ENCODE assay signal across 8 cellular contexts in genomic region chr18:61551586-61551985, GRCh38.
DNase-seq lines count a peak whose midpoint lies in the region; ATAC-seq and TF ChIP-seq lines count a peak whose summit lies in the region.

No MANE protein-coding gene starts in this region.

- no peaks in the 10 kb centered on the region for H3K36me3 ChIP-seq in mammary epithelial cell (ENCODE audit: insufficient read depth, low read length)
- H3K36me3 ChIP-seq in kidney epithelial cell (ENCODE audit: control insufficient read depth, insufficient read depth, low read length), result no peaks in the 10 kb centered on the region

- 24% methylated on average over 4 of the region's 5 CpGs for WGBS in mammary epithelial cell (ENCODE audit: low coverage, missing lambda C conversion rate)

- H3K27ac Mint-ChIP-seq in type B pancreatic cell, result no peak overlapping the region

- peaks cover 8% of the 10 kb centered on the region for H3K4me1 Mint-ChIP-seq in type B pancreatic cell (ENCODE audit: unreplicated experiment)

- in situ Hi-C loops in mammary epithelial cell (cut with MboI; ENCODE audit: low sequenced_read_pairs in 2 of 2), result loop anchor here in 1 of 2 donors (10.0 kb wide), 1 partner anchor 343 kb away; the partner anchor contains the start of gene RNF152

- H3K4me3 ChIP-seq in HL-60 (replicated peaks; ENCODE audit: insufficient read depth, low read length) (no peak overlapping the region), mammary epithelial cell (replicated peaks in 1 of 3; ENCODE audit: insufficient read depth in 1 of 3, low read depth in 2 of 3, low read length in 3 of 3) (no peak overlapping the region), kidney epithelial cell (ENCODE audit: low read depth, low read length) (no peak overlapping the region)

- peaks cover 4% of the 10 kb centered on the region for H3K4me1 ChIP-seq in mammary epithelial cell (ENCODE audit: insufficient read depth, low read length)

- H4K20me1 ChIP-seq in mammary epithelial cell (ENCODE audit: insufficient read depth, low read length), result no peaks in the 10 kb centered on the region

- no peaks in the 10 kb centered on the region for H3K79me2 ChIP-seq in mammary epithelial cell (ENCODE audit: insufficient read depth, low read length)

- dilution Hi-C loops in mammary epithelial cell (cut with HindIII; ENCODE audit: low sequenced_read_pairs), result no loop called here

- no peaks in the 10 kb centered on the region for H3K36me3 Mint-ChIP-seq in type B pancreatic cell

- peak; percentile 91 for ATAC-seq in GM19351 (IDR thresholded peaks at IDR 0.05; ENCODE audit: unreplicated experiment)

- H3K27me3 ChIP-seq in HL-60 (ENCODE audit: insufficient read depth, poor library complexity, severe bottlenecking) (no peaks in the 10 kb centered on the region), mammary epithelial cell (ENCODE audit: insufficient read depth, low read length) (no peaks in the 10 kb centered on the region), kidney epithelial cell (ENCODE audit: control insufficient read depth, insufficient read depth, low read length) (no peaks in the 10 kb centered on the region)

- H2AFZ ChIP-seq in mammary epithelial cell (ENCODE audit: low read depth, low read length), result peak overlapping the region; percentile 72

- no peaks in the 10 kb centered on the region for H3K9me3 Mint-ChIP-seq in type B pancreatic cell

- intact Hi-C loops in mammary epithelial cell (cut with micrococcal nuclease), result loop anchor here (1.0 kb wide), 4 partner anchors 31 to 580 kb away; no protein-coding TSS in a partner anchor

- no peak overlapping the region for H3K27ac ChIP-seq in HL-60 (replicated peaks)
- no peak overlapping the region for H3K27ac ChIP-seq in mammary epithelial cell (ENCODE audit: insufficient read depth, low read depth, low read length)

- no TSS peak for BruUV-seq in mammary epithelial cell (replicated peaks; lab: Mats Ljungman, UMichigan)

- DNase-seq in DMS153 treated with DMSO at 0.1 percent for 48 hours (lab: John Stamatoyannopoulos, UW; ENCODE audit: unreplicated experiment) (peak; percentile 56), HL-60 (ENCODE audit: low read depth in 1 of 2, low spot score in 1 of 2) (peak in 1 of 2 experiments; percentile 47), NCI-H774 (lab: John Stamatoyannopoulos, UW) (peak; percentile 67), mammary epithelial cell (peak; percentile 68), kidney epithelial cell (ENCODE audit: low read depth) (peak; percentile 49), type B pancreatic cell (ENCODE audit: extremely low spot score, unreplicated experiment) (no peak), DMS79 treated with DMSO at 0.1 percent for 48 hours (lab: John Stamatoyannopoulos, UW) (no peak)

- H3K27me3 Mint-ChIP-seq in type B pancreatic cell, result no peaks in the 10 kb centered on the region

- H3K9me3 ChIP-seq in mammary epithelial cell (replicated peaks; ENCODE audit: insufficient read depth, low read length), result peaks cover 3% of the 10 kb centered on the region

- H3K4me2 ChIP-seq in mammary epithelial cell (ENCODE audit: insufficient read depth, low read depth, low read length), result no peak overlapping the region

- CTCF ChIA-PET in mammary epithelial cell (lab: Charles Lee; ENCODE audit: low non-redundant PET), result no interaction called here

- no peak overlapping the region for H3K9ac ChIP-seq in mammary epithelial cell (ENCODE audit: insufficient read depth, low read length)

- no peak overlapping the region for H3K4me3 Mint-ChIP-seq in type B pancreatic cell

- peak; percentile 82 for TF ChIP-seq CTCF in HL-60 (IDR thresholded peaks at IDR 0.05; ENCODE audit: insufficient read depth, low read length)
- TF ChIP-seq CTCF in mammary epithelial cell (conservative IDR thresholded peaks at IDR 0.05 in 1 of 2, IDR thresholded peaks at IDR 0.05 in 1 of 2; ENCODE audit: extremely low read depth in 1 of 2, insufficient read depth in 1 of 2, low read depth in 1 of 2, low read length in 2 of 2), result peak; percentile 82 to 95
- TF ChIP-seq CTCF in kidney epithelial cell (IDR thresholded peaks at IDR 0.05; ENCODE audit: insufficient read depth, low read length, poor library complexity, severe bottlenecking), result peak; percentile 83
- TF ChIP-seq CTCF in type B pancreatic cell (conservative IDR thresholded peaks at IDR 0.05), result peak; percentile 83

Comparison
In these comparisons a context has a peak if more than half of its experiments do, and no peak if none do; other contexts are left out.
1. DNase-seq: peak in DMS153 treated with DMSO at 0.1 percent for 48 hours (single experiment), NCI-H774 (single experiment), mammary epithelial cell (single experiment) and kidney epithelial cell (single experiment); none in type B pancreatic cell (single experiment) and DMS79 treated with DMSO at 0.1 percent for 48 hours (single experiment).
2. Peak in every context shown above with its lines, with median percentiles within 50 percentile points of each other: CTCF ChIP-seq.